In genomic region chr17:50308666-50309065, GRCh38 we compare ENCODE assay signal across 13 cellular contexts. TPM values are rescaled to one million over a fixed set of nuclear protein-coding genes. Genes with fewer than 3 reads are reported as not detected.
"Had no signal": no experiment of that assay in that cellular context is flagged by ENCODE, and none has a peak within 500 bp of the region (broad histone marks: within the 10 kb centered on the region; RNA-seq: fewer than 3 reads in every experiment).

No MANE protein-coding gene starts in this region.

- H3K9me3 Mint-ChIP-seq: dendritic cell treated with granulocyte-macrophage colony-stimulating factor and Interleukin-4, amounts not matched to agents 40 ng/mL and 50 ng/mL, for 4 days; naive B cell; T-helper 1 cell treated with Interleukin-12 subunit alpha and Interleukin-12 subunit beta and Interleukin-4 antibody, amounts not matched to agents 30 μg/mL and 1 μg/mL, for 36 hours had no signal

- H3K4me1 Mint-ChIP-seq: naive B cell had no signal

- H3K27me3 ChIP-seq: foreskin keratinocyte had no signal

- ATAC-seq: foreskin keratinocyte, right cardiac atrium had no signal

- H3K4me3 Mint-ChIP-seq: brain; dendritic cell treated with granulocyte-macrophage colony-stimulating factor and Interleukin-4, amounts not matched to agents 40 ng/mL and 50 ng/mL, for 4 days; naive B cell; T-helper 1 cell treated with Interleukin-12 subunit alpha and Interleukin-12 subunit beta and Interleukin-4 antibody, amounts not matched to agents 30 μg/mL and 1 μg/mL, for 36 hours had no signal

- DNase-seq: activated CD8-positive, alpha-beta memory T cell treated with anti-CD3 and anti-CD28 coated beads for 24 hours; activated gamma-delta T cell treated with Interleukin-2 at 50 U/mL for 16 hours; head of caudate nucleus; left colon; naive B cell; right cardiac atrium; small intestine; trophoblast cell had no signal

- H3K36me3 Mint-ChIP-seq: brain, naive B cell had no signal

- H3K27ac ChIP-seq: foreskin keratinocyte had no signal

- H3K27ac Mint-ChIP-seq: brain; dendritic cell treated with granulocyte-macrophage colony-stimulating factor and Interleukin-4, amounts not matched to agents 40 ng/mL and 50 ng/mL, for 4 days; naive B cell had no signal

- H3K4me1 ChIP-seq: foreskin keratinocyte had no signal

- H3K4me3 ChIP-seq: lung had no signal

RNA-seq across cellular contexts. Expression of gene TMEM92, which starts 34.4 kb away (rescaled TPM):
- total RNA-seq: right cardiac atrium had no signal
- polyA plus RNA-seq: right cardiac atrium had no signal
